9 cellular contexts compared by ENCODE assay signal in genomic region chr4:142402925-142403324, GRCh38.
DNase-seq lines count a peak whose midpoint lies in the region; ATAC-seq and TF ChIP-seq lines count a peak whose summit lies in the region.
"Had no signal": no experiment of that assay in that cellular context is flagged by ENCODE, and none has a peak within 500 bp of the region (broad histone marks: within the 10 kb centered on the region; RNA-seq: fewer than 3 reads in every experiment).

No MANE protein-coding gene starts in this region.

- H3K9me3 Mint-ChIP-seq in activated naive CD4-positive, alpha-beta T cell treated with anti-CD3 and anti-CD28 coated beads, Interleukin-2, amount 50 U/mL, for 72 hours = no peaks in the 10 kb centered on the region

- peaks cover 36 to 41% of the 10 kb centered on the region in 2 donors for H3K36me3 Mint-ChIP-seq in activated naive CD4-positive, alpha-beta T cell treated with anti-CD3 and anti-CD28 coated beads, Interleukin-2, amount 50 U/mL, for 72 hours

- DNase-seq in Right ventricle myocardium inferior (ENCODE audit: missing footprints) (no peak), Right ventricle myocardium superior (no peak), islet precursor cell (peak; percentile 69), uterus (no peak), ACHN (no peak), NCI-H1092 treated with DMSO at 0.1 percent for 48 hours (lab: John Stamatoyannopoulos, UW) (no peak)
- no peak for DNase-seq in activated naive CD4-positive, alpha-beta T cell treated with anti-CD3 and anti-CD28 coated beads, Interleukin-2, amount 50 U/mL, for 72 hours (ENCODE audit: low spot score in 2 of 2)

- intact Hi-C loops in Right ventricle myocardium inferior (cut with DNase I) (no loop called here), Right ventricle myocardium superior (cut with DNase I) (no loop called here), uterus (cut with DNase I; ENCODE audit: low total_unique reads) (no loop called here)

- no peaks in the 10 kb centered on the region for H3K27me3 ChIP-seq in uterus

- no peak for TF ChIP-seq CTCF in uterus (IDR thresholded peaks at IDR 0.05)

- TF ChIP-seq POLR2A in uterus (IDR thresholded peaks at IDR 0.05) = no peak

- no peaks in the 10 kb centered on the region for H3K9me3 ChIP-seq in uterus

- no peak overlapping the region for H3K4me3 ChIP-seq in uterus

- no peaks in the 10 kb centered on the region for H3K36me3 ChIP-seq in uterus

- in situ Hi-C loops in ACHN (cut with HindIII; ENCODE audit: low pct_ligation_motif_present, low pct_unique_long_range_greater_than_20kb, low sequenced_read_pairs) = no loop called here

- H3K4me1 ChIP-seq in uterus = peaks cover 0 to 4% of the 10 kb centered on the region in 2 donors

- H3K27ac Mint-ChIP-seq in activated naive CD4-positive, alpha-beta T cell treated with anti-CD3 and anti-CD28 coated beads, Interleukin-2, amount 50 U/mL, for 72 hours = peak overlapping the region; percentile 66 to 99

- peak; percentile 45 for ATAC-seq in Right ventricle myocardium inferior
- no peak for ATAC-seq in Right ventricle myocardium superior (ENCODE audit: poor library complexity)
- ATAC-seq in activated naive CD4-positive, alpha-beta T cell treated with anti-CD3 and anti-CD28 coated beads, Interleukin-2, amount 50 U/mL, for 72 hours = no peak
- no peak for ATAC-seq in GM21381 (IDR thresholded peaks at IDR 0.05; ENCODE audit: unreplicated experiment)

- H3K27ac ChIP-seq in uterus = peak overlapping the region; percentile 2 to 10
- H3K27ac ChIP-seq: RWPE1 had no signal
